ENCODE assay signal across 20 cellular contexts in genomic region chr11:128933481-128934178, GRCh38. TPM values are rescaled to one million over a fixed set of nuclear protein-coding genes. Genes with fewer than 3 reads are reported as not detected.
DNase-seq lines count a peak whose midpoint lies in the region; ATAC-seq and TF ChIP-seq lines count a peak whose summit lies in the region.
"Had no signal": no experiment of that assay in that cellular context is flagged by ENCODE, and none has a peak within 500 bp of the region (broad histone marks: within the 10 kb centered on the region; RNA-seq: fewer than 3 reads in every experiment).

No MANE protein-coding gene starts in this region.

- H3K4me3 ChIP-seq in cardiac muscle cell (no peak overlapping the region), HEK293 (ENCODE audit: low read depth, low read length) (no peak overlapping the region), osteoblast (ENCODE audit: insufficient read depth, low read length) (no peak overlapping the region)

- H3K9me3 Mint-ChIP-seq in activated T-cell treated with anti-CD3 and anti-CD28 coated beads, Interleukin-2, amount 50 U/mL, for 4 hours = no peaks in the 10 kb centered on the region
- H3K9me3 Mint-ChIP-seq: CD4-positive, alpha-beta T cell had no signal

- H2AFZ ChIP-seq in osteoblast (ENCODE audit: low read length) = no peak overlapping the region

- peaks cover 6% of the 10 kb centered on the region for H3K4me1 Mint-ChIP-seq in activated T-cell treated with anti-CD3 and anti-CD28 coated beads, Interleukin-2, amount 50 U/mL, for 4 hours (ENCODE audit: low read depth)

- no peaks in the 10 kb centered on the region for H4K20me1 ChIP-seq in osteoblast (ENCODE audit: insufficient read depth, low read length)

- POLR2A ChIA-PET in HEK293 (lab: Yijun Ruan, JAX) = no interaction called here

- no peak overlapping the region for H3K4me2 ChIP-seq in osteoblast (ENCODE audit: insufficient read depth, low read length)

- ATAC-seq in left ventricle myocardium superior (no peak), GM18870 (IDR thresholded peaks at IDR 0.05; ENCODE audit: unreplicated experiment) (no peak)
- ATAC-seq in activated T-cell treated with anti-CD3 and anti-CD28 coated beads, Interleukin-2, amount 50 U/mL, for 4 hours = no peak

- H3K4me3 Mint-ChIP-seq in activated T-cell treated with anti-CD3 and anti-CD28 coated beads, Interleukin-2, amount 50 U/mL, for 4 hours = no peak overlapping the region
- H3K4me3 Mint-ChIP-seq: CD4-positive, alpha-beta T cell had no signal

- CTCF ChIA-PET in HEK293 (lab: Yijun Ruan, JAX) = interaction anchor here (1.0 kb wide), 1 partner anchor 48 kb away, joined by 3 read pairs; no protein-coding TSS in a partner anchor

- H3K4me1 ChIP-seq in cardiac muscle cell (ENCODE audit: low read depth) (peaks cover 56% of the 10 kb centered on the region), HEK293 (ENCODE audit: control insufficient read depth, insufficient read depth, low read length) (no peaks in the 10 kb centered on the region), osteoblast (ENCODE audit: insufficient read depth, low read length) (no peaks in the 10 kb centered on the region)
- H3K4me1 ChIP-seq: BE2C, Caco-2 had no signal

- H3K9me3 ChIP-seq in cardiac muscle cell (ENCODE audit: low read depth) = no peaks in the 10 kb centered on the region
- H3K9me3 ChIP-seq in HEK293 (ENCODE audit: control insufficient read depth, insufficient read depth, low read depth, low read length) = no peaks in the 10 kb centered on the region
- H3K9me3 ChIP-seq in osteoblast (ENCODE audit: low read depth, low read length) = no peaks in the 10 kb centered on the region
- H3K9me3 ChIP-seq: BE2C, Caco-2 had no signal

- H3K79me2 ChIP-seq in osteoblast (ENCODE audit: insufficient read depth, low read length) = no peaks in the 10 kb centered on the region

- H3K27ac ChIP-seq in cardiac muscle cell = peak overlapping the region; percentile 71
- H3K27ac ChIP-seq in HEK293 (ENCODE audit: extremely low read depth, low read depth, low read length) = no peak overlapping the region
- H3K27ac ChIP-seq in osteoblast (ENCODE audit: low read depth, low read length) = no peak overlapping the region

- H3K36me3 ChIP-seq in cardiac muscle cell (no peaks in the 10 kb centered on the region), HEK293 (ENCODE audit: control insufficient read depth in 2 of 2, insufficient read depth in 1 of 2, low read length in 2 of 2) (no peaks in the 10 kb centered on the region), osteoblast (ENCODE audit: insufficient read depth, low read length) (no peaks in the 10 kb centered on the region)
- H3K36me3 ChIP-seq: BE2C had no signal

- H3K27me3 ChIP-seq in cardiac muscle cell = no peaks in the 10 kb centered on the region
- no peaks in the 10 kb centered on the region for H3K27me3 ChIP-seq in osteoblast (ENCODE audit: insufficient read depth, low read length)
- H3K27me3 ChIP-seq: BE2C had no signal

- no peaks in the 10 kb centered on the region for H3K36me3 Mint-ChIP-seq in activated T-cell treated with anti-CD3 and anti-CD28 coated beads, Interleukin-2, amount 50 U/mL, for 4 hours (ENCODE audit: insufficient read depth)

- intact Hi-C loops in left ventricle myocardium superior (cut with micrococcal nuclease) = no loop called here

- DNase-seq in cardiac muscle cell (ENCODE audit: low read depth in 1 of 2, low spot score in 1 of 2) = peak in 1 of 2 donors; percentile 66
- no peak for DNase-seq in left ventricle myocardium superior
- peak; percentile 89 for DNase-seq in RPMI7951 (ENCODE audit: low read depth)
- DNase-seq in osteoblast (ENCODE audit: insufficient read length, low spot score, missing footprints) = peak; percentile 35
- DNase-seq in activated T-cell treated with anti-CD3 and anti-CD28 coated beads, Interleukin-2, amount 50 U/mL, for 4 hours = no peak
- no peak for DNase-seq in activated CD4-positive, alpha-beta T cell treated with anti-CD3 and anti-CD28 coated beads, Interleukin-2, amount 50 U/mL, for 1 hour
- DNase-seq: BE2C; Caco-2; CD4-positive, alpha-beta T cell; DMS153; NCI-H1105 treated with DMSO at 0.1 percent for 48 hours; NCI-H2081 treated with DMSO at 0.1 percent for 48 hours; NCI-H2171 treated with DMSO at 0.1 percent for 48 hours; NCI-H526 treated with DMSO at 0.1 percent for 48 hours; OCI-M1; Right ventricle myocardium superior had no signal

- peaks cover 6% of the 10 kb centered on the region for H3K27me3 Mint-ChIP-seq in activated T-cell treated with anti-CD3 and anti-CD28 coated beads, Interleukin-2, amount 50 U/mL, for 4 hours (ENCODE audit: low read depth)
- H3K27me3 Mint-ChIP-seq: CD4-positive, alpha-beta T cell had no signal

- TF ChIP-seq CTCF in cardiac muscle cell (IDR thresholded peaks at IDR 0.05; ENCODE audit: low read depth, low read length) (no peak), HEK293 (tag by site-specific recombination; IDR thresholded peaks at IDR 0.05) (no peak), osteoblast (IDR thresholded peaks at IDR 0.05; ENCODE audit: extremely low read depth, low read depth, low read length) (no peak)

TF ChIP-seq in HEK293, 187 proteins besides CTCF, POLR2A, EP300 and RAD21:
- TF ChIP-seq ZNF140 (tag by site-specific recombination; IDR thresholded peaks at IDR 0.05) (no peak), ZBTB6 (tag by site-specific recombination; IDR thresholded peaks at IDR 0.05) (no peak), ZNF132 (tag by site-specific recombination; IDR thresholded peaks at IDR 0.05; ENCODE audit: borderline replicate concordance) (peak; percentile 75; the same call in 1 of the 2 replicates), ZNF521 (tag by site-specific recombination; IDR thresholded peaks at IDR 0.05) (no peak), ZNF324 (tag by site-specific recombination; IDR thresholded peaks at IDR 0.05) (no peak), GLIS2 (tag by site-specific recombination; IDR thresholded peaks at IDR 0.05) (no peak), ZNF571 (tag by site-specific recombination; IDR thresholded peaks at IDR 0.05) (no peak), ZBTB26 (tag by site-specific recombination; optimal IDR thresholded peaks at IDR 0.05) (no peak)

RNA-seq across cellular contexts. Expression of gene TP53AIP1, which starts 9.0 kb away (rescaled TPM):
- total RNA-seq in cardiac muscle cell (0.46 TPM in 1 of 2 replicates, not detected in the other), left ventricle myocardium superior (not detected), osteoblast (under 0.01 TPM in 1 of 2 replicates, not detected in the other)
- 0.26 and 0.83 TPM in 2 replicates for polyA plus RNA-seq in cardiac muscle cell
- not detected in 2 replicates for total RNA-seq in RPMI7951 (2014; rRNA removed; shearing (Covaris generic))
- not detected for total RNA-seq in activated T-cell treated with anti-CD3 and anti-CD28 coated beads, Interleukin-2, amount 50 U/mL, for 4 hours
- total RNA-seq: H4, Right ventricle myocardium superior had no signal

RNA-seq across cellular contexts. Expression of gene KCNJ5, which starts 42.5 kb away (rescaled TPM):
- 67.5 and 71.8 TPM in 2 replicates for total RNA-seq in cardiac muscle cell
- 44.8 and 58.3 TPM in 2 replicates for polyA plus RNA-seq in cardiac muscle cell
- total RNA-seq in left ventricle myocardium superior = 7.2 TPM
- under 0.01 TPM in 1 of 2 replicates, not detected in the other for total RNA-seq in RPMI7951 (2014; rRNA removed; shearing (Covaris generic))
- total RNA-seq in osteoblast = 0.29 and 0.36 TPM in 2 replicates
- not detected for total RNA-seq in activated T-cell treated with anti-CD3 and anti-CD28 coated beads, Interleukin-2, amount 50 U/mL, for 4 hours
- total RNA-seq: A673, Caco-2, H4 had no signal

Comparison
In these comparisons a context has a peak if more than half of its experiments do, and no peak if none do; other contexts are left out.
1. DNase-seq: peak in RPMI7951 (single experiment) and osteoblast (single experiment); none in left ventricle myocardium superior (single experiment), activated T-cell treated with anti-CD3 and anti-CD28 coated beads, Interleukin-2, amount 50 U/mL, for 4 hours (single experiment) and activated CD4-positive, alpha-beta T cell treated with anti-CD3 and anti-CD28 coated beads, Interleukin-2, amount 50 U/mL, for 1 hour (single experiment).